In the genomic region with DNA sequence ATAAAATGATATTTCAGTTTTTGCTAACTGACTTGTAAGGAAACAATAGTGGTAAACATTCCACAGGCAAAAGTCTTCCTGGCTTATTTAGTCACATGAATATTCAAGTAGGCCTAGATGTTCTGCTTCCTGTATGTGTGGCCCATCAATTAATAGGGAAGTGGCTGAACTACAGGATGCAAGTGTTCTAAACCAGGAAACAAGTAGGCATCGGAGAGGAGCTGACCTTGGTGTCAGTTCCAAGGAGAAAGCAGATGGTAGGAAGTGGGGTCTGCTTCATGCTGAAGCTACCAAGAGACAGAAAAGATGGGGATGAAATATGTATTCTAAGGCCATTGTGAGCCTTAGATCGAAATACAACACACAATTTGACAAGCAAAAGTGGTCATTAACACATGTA, we compare ENCODE assay signal across 35 cellular contexts.
DNase-seq lines count a peak whose midpoint lies in the region; ATAC-seq, FAIRE-seq and TF ChIP-seq lines count a peak whose summit lies in the region.
"Had no signal": no experiment of that assay in that cellular context is flagged by ENCODE, and none has a peak within 500 bp of the region (broad histone marks: within the 10 kb centered on the region; RNA-seq: fewer than 3 reads in every experiment).

No MANE protein-coding gene starts in this region.

- no peak overlapping the region for H3K4me3 ChIP-seq in A673 (ENCODE audit: low read depth, low read length, poor library complexity, severe bottlenecking)
- no peak overlapping the region for H3K4me3 ChIP-seq in NB4 (ENCODE audit: low read depth, low read length)
- H3K4me3 ChIP-seq: esophagus squamous epithelium, SK-N-MC, stomach, tibial artery had no signal

- no peak overlapping the region for H3K27ac Mint-ChIP-seq in activated CD8-positive, alpha-beta memory T cell treated with anti-CD3 and anti-CD28 coated beads, Interleukin-2, amount 10 ng/mL, durations not matched to agents 7 days and 5 days
- H3K27ac Mint-ChIP-seq: activated T-cell treated with anti-CD3 and anti-CD28 coated beads, Interleukin-2, amount 50 U/mL, for 24 hours; B cell; endodermal cell had no signal

- POLR2A ChIA-PET in A673 (lab: Charles Lee; ENCODE audit: low non-redundant PET), result no interaction called here

- H3K27me3 ChIP-seq in A673 (replicated peaks; ENCODE audit: insufficient read depth, low read depth, low read length, poor library complexity), result no peaks in the 10 kb centered on the region
- H3K27me3 ChIP-seq: esophagus squamous epithelium, stomach, tibial artery had no signal

- TF ChIP-seq CTCF in A673 (conservative IDR thresholded peaks at IDR 0.05; ENCODE audit: low read depth, low read length) (no peak), NB4 (IDR thresholded peaks at IDR 0.05; ENCODE audit: low read depth, low read length) (no peak), D721Med (IDR thresholded peaks at IDR 0.05; ENCODE audit: insufficient read depth, missing control alignments) (no peak)

- peak; percentile 62 for FAIRE-seq in GM12892 (lab: Jason Lieb, UNC)
- FAIRE-seq in D721Med (lab: Jason Lieb, UNC), result no peak
- FAIRE-seq: A204.1, astrocyte, frontal cortex, GM18507, small intestine had no signal

- CTCF ChIA-PET in A673 (lab: Charles Lee), result no interaction called here
- CTCF ChIA-PET in activated CD8-positive, alpha-beta memory T cell treated with anti-CD3 and anti-CD28 coated beads, Interleukin-2, amount 10 ng/mL, durations not matched to agents 7 days and 5 days (lab: Charles Lee), result no interaction called here

- H3K9me3 ChIP-seq in A673 (ENCODE audit: low read depth, low read length, poor library complexity, severe bottlenecking), result no peaks in the 10 kb centered on the region
- H3K9me3 ChIP-seq: esophagus squamous epithelium, stomach, tibial artery had no signal

- intact Hi-C loops in A673 (cut with micrococcal nuclease; ENCODE audit: unreplicated experiment), result no loop called here

- H3K4me1 ChIP-seq in A673 (ENCODE audit: insufficient read depth, low read length, poor library complexity, severe bottlenecking), result no peaks in the 10 kb centered on the region
- H3K4me1 ChIP-seq: esophagus squamous epithelium, stomach, tibial artery had no signal

- no peaks in the 10 kb centered on the region for H3K36me3 ChIP-seq in A673 (ENCODE audit: insufficient read depth, low read length, poor library complexity, severe bottlenecking)
- H3K36me3 ChIP-seq: esophagus squamous epithelium, stomach, tibial artery had no signal

- no peak overlapping the region for H3K4me3 Mint-ChIP-seq in activated CD8-positive, alpha-beta memory T cell treated with anti-CD3 and anti-CD28 coated beads, Interleukin-2, amount 10 ng/mL, durations not matched to agents 7 days and 5 days
- H3K4me3 Mint-ChIP-seq: activated T-cell treated with anti-CD3 and anti-CD28 coated beads, Interleukin-2, amount 50 U/mL, for 24 hours; B cell; endodermal cell; naive thymus-derived CD8-positive, alpha-beta T cell had no signal

- no peaks in the 10 kb centered on the region for H3K9me3 Mint-ChIP-seq in activated CD8-positive, alpha-beta memory T cell treated with anti-CD3 and anti-CD28 coated beads, Interleukin-2, amount 10 ng/mL, durations not matched to agents 7 days and 5 days (ENCODE audit: low read depth)
- H3K9me3 Mint-ChIP-seq: activated T-cell treated with anti-CD3 and anti-CD28 coated beads, Interleukin-2, amount 50 U/mL, for 24 hours; endodermal cell; naive thymus-derived CD8-positive, alpha-beta T cell had no signal

- H3K4me1 Mint-ChIP-seq in activated CD8-positive, alpha-beta memory T cell treated with anti-CD3 and anti-CD28 coated beads, Interleukin-2, amount 10 ng/mL, durations not matched to agents 7 days and 5 days, result peaks cover 9% of the 10 kb centered on the region
- H3K4me1 Mint-ChIP-seq: endodermal cell had no signal

- no peak overlapping the region for H3K27ac ChIP-seq in A673 (ENCODE audit: low read depth, low read length, poor library complexity, severe bottlenecking)
- H3K27ac ChIP-seq in substantia nigra (ENCODE audit: low read depth, low read length, poor library complexity, severe bottlenecking), result no peak overlapping the region
- H3K27ac ChIP-seq: esophagus squamous epithelium, RWPE1, SK-N-MC, stomach, tibial artery, VCaP had no signal

- TF ChIP-seq POLR2A in GM12892 (IDR thresholded peaks at IDR 0.05; ENCODE audit: low read depth, low read length) (no peak), NB4 (IDR thresholded peaks at IDR 0.05; ENCODE audit: extremely low read depth, insufficient read length) (no peak)

- peak; percentile 0 for DNase-seq in A673 (ENCODE audit: low spot score)
- DNase-seq in GM12892 (ENCODE audit: insufficient read length), result no peak
- peak; percentile 40 for DNase-seq in NB4 (ENCODE audit: low read depth)
- peak; percentile 35 for DNase-seq in dermis blood vessel endothelial cell
- DNase-seq in substantia nigra (lab: John Stamatoyannopoulos, UW), result no peak
- DNase-seq in D721Med (ENCODE audit: insufficient read length, low spot score), result no peak
- no peak for DNase-seq in activated CD8-positive, alpha-beta memory T cell treated with anti-CD3 and anti-CD28 coated beads, Interleukin-2, amount 10 ng/mL, durations not matched to agents 7 days and 5 days
- DNase-seq: activated CD4-positive, alpha-beta T cell treated with anti-CD3 and anti-CD28 coated beads for 48 hours; activated gamma-delta T cell treated with Interleukin-2 at 50 U/mL for 16 hours; activated T-cell treated with anti-CD3 and anti-CD28 coated beads, Interleukin-2, amount 50 U/mL, for 24 hours; caudate nucleus; DMS53; endodermal cell; esophagus squamous epithelium; islet precursor cell; Karpas-422; naive thymus-derived CD8-positive, alpha-beta T cell; NCI-H1092; NCI-H187; NCI-H526 treated with DMSO at 0.1 percent for 48 hours; small intestine; stimulated activated CD8-positive, alpha-beta memory T cell treated with anti-CD3 and anti-CD28 coated beads, Interleukin-4, amount 100 ng/mL, for 48 hours; stomach; T-helper 2 cell; tibial artery had no signal

- peaks cover 10% of the 10 kb centered on the region for H3K36me3 Mint-ChIP-seq in activated CD8-positive, alpha-beta memory T cell treated with anti-CD3 and anti-CD28 coated beads, Interleukin-2, amount 10 ng/mL, durations not matched to agents 7 days and 5 days

- ATAC-seq in HG03039 (IDR thresholded peaks at IDR 0.05; ENCODE audit: unreplicated experiment), result no peak
- ATAC-seq in activated CD8-positive, alpha-beta memory T cell treated with anti-CD3 and anti-CD28 coated beads, Interleukin-2, amount 10 ng/mL, durations not matched to agents 7 days and 5 days, result no peak
- ATAC-seq: HCT116; naive thymus-derived CD8-positive, alpha-beta T cell had no signal

- H3K27me3 Mint-ChIP-seq in activated CD8-positive, alpha-beta memory T cell treated with anti-CD3 and anti-CD28 coated beads, Interleukin-2, amount 10 ng/mL, durations not matched to agents 7 days and 5 days, result no peaks in the 10 kb centered on the region
- H3K27me3 Mint-ChIP-seq: activated T-cell treated with anti-CD3 and anti-CD28 coated beads, Interleukin-2, amount 50 U/mL, for 24 hours; B cell; naive thymus-derived CD8-positive, alpha-beta T cell had no signal

- no TSS peak for BruUV-seq in A673 (replicated peaks; lab: Mats Ljungman, UMichigan)

Comparison
In these comparisons a context has a peak if more than half of its experiments do, and no peak if none do; other contexts are left out.
1. DNase-seq: peak in A673 (single experiment), NB4 (single experiment) and dermis blood vessel endothelial cell (single experiment); none in GM12892 (single experiment), substantia nigra (0 of 49), D721Med (single experiment) and activated CD8-positive, alpha-beta memory T cell treated with anti-CD3 and anti-CD28 coated beads, Interleukin-2, amount 10 ng/mL, durations not matched to agents 7 days and 5 days (single experiment).